In genomic region chr4:67545996-67546356, GRCh38 we compare ENCODE assay signal across 8 cellular contexts. TPM values are rescaled to one million over a fixed set of nuclear protein-coding genes. Genes with fewer than 3 reads are reported as not detected.
DNase-seq lines count a peak whose midpoint lies in the region; ATAC-seq and TF ChIP-seq lines count a peak whose summit lies in the region.

No MANE protein-coding gene starts in this region.

- H3K9me3 ChIP-seq in RWPE2 (ENCODE audit: severe bottlenecking) = no peaks in the 10 kb centered on the region

- H3K27ac ChIP-seq in RWPE2 (ENCODE audit: poor library complexity, severe bottlenecking) = peak overlapping the region; percentile 65

- DNase-seq in T-helper 1 cell (no peak), RWPE2 (ENCODE audit: low spot score) (no peak), fibroblast of villous mesenchyme (ENCODE audit: low read depth) (no peak), cerebellar nuclear complex (lab: John Stamatoyannopoulos, UW) (no peak)
- no peak for DNase-seq in stimulated activated naive CD8-positive, alpha-beta T cell treated with anti-CD3 and anti-CD28 coated beads, Interleukin-15, amount 100 ng/mL, for 72 hours

- H3K27ac Mint-ChIP-seq in T-helper 1 cell treated with Interleukin-12 subunit alpha and Interleukin-12 subunit beta and Interleukin-4 antibody, amounts not matched to agents 30 μg/mL and 1 μg/mL, for 36 hours = peak overlapping the region; percentile 99
- H3K27ac Mint-ChIP-seq in stimulated activated naive CD8-positive, alpha-beta T cell treated with anti-CD3 and anti-CD28 coated beads, Interleukin-15, amount 100 ng/mL, for 72 hours = peak overlapping the region in 1 of 2 donors; percentile 99

- peaks cover 16% of the 10 kb centered on the region for H3K4me1 ChIP-seq in RWPE2 (ENCODE audit: insufficient read depth, poor library complexity, severe bottlenecking)

- no peak for ATAC-seq in RWPE2 (ENCODE audit: low read depth)
- ATAC-seq in stimulated activated naive CD8-positive, alpha-beta T cell treated with anti-CD3 and anti-CD28 coated beads, Interleukin-15, amount 100 ng/mL, for 72 hours = no peak
- ATAC-seq in GM21526 (IDR thresholded peaks at IDR 0.05; ENCODE audit: low FRiP score, unreplicated experiment) = no peak
- no peak for ATAC-seq in GM19023 (IDR thresholded peaks at IDR 0.05; ENCODE audit: unreplicated experiment)

- H3K36me3 ChIP-seq in RWPE2 (ENCODE audit: low read depth) = peaks cover 26% of the 10 kb centered on the region

- H3K36me3 Mint-ChIP-seq in T-helper 1 cell treated with Interleukin-12 subunit alpha and Interleukin-12 subunit beta and Interleukin-4 antibody, amounts not matched to agents 30 μg/mL and 1 μg/mL, for 36 hours (ENCODE audit: low read depth) = peaks cover 26% of the 10 kb centered on the region

- TF ChIP-seq CTCF in RWPE2 (IDR thresholded peaks at IDR 0.05; ENCODE audit: poor library complexity, severe bottlenecking) (no peak), fibroblast of villous mesenchyme (IDR thresholded peaks at IDR 0.05; ENCODE audit: insufficient read depth, low read depth, low read length) (no peak)

- peak overlapping the region; percentile 87 for H3K4me3 ChIP-seq in RWPE2 (ENCODE audit: severe bottlenecking)
- H3K4me3 ChIP-seq in fibroblast of villous mesenchyme (ENCODE audit: low read depth, low read length) = peak overlapping the region; percentile 83

- H3K4me3 Mint-ChIP-seq in T-helper 1 cell treated with Interleukin-12 subunit alpha and Interleukin-12 subunit beta and Interleukin-4 antibody, amounts not matched to agents 30 μg/mL and 1 μg/mL, for 36 hours = peak overlapping the region; percentile 99
- H3K4me3 Mint-ChIP-seq in stimulated activated naive CD8-positive, alpha-beta T cell treated with anti-CD3 and anti-CD28 coated beads, Interleukin-15, amount 100 ng/mL, for 72 hours = peak overlapping the region; percentile 99

- no peaks in the 10 kb centered on the region for H3K27me3 ChIP-seq in RWPE2 (ENCODE audit: insufficient read depth, poor library complexity, severe bottlenecking)

- no peaks in the 10 kb centered on the region for H3K27me3 Mint-ChIP-seq in T-helper 1 cell treated with Interleukin-12 subunit alpha and Interleukin-12 subunit beta and Interleukin-4 antibody, amounts not matched to agents 30 μg/mL and 1 μg/mL, for 36 hours (ENCODE audit: low read depth)
- H3K27me3 Mint-ChIP-seq in stimulated activated naive CD8-positive, alpha-beta T cell treated with anti-CD3 and anti-CD28 coated beads, Interleukin-15, amount 100 ng/mL, for 72 hours = no peaks in the 10 kb centered on the region

- H3K9me3 Mint-ChIP-seq in T-helper 1 cell treated with Interleukin-12 subunit alpha and Interleukin-12 subunit beta and Interleukin-4 antibody, amounts not matched to agents 30 μg/mL and 1 μg/mL, for 36 hours = no peaks in the 10 kb centered on the region
- H3K9me3 Mint-ChIP-seq in stimulated activated naive CD8-positive, alpha-beta T cell treated with anti-CD3 and anti-CD28 coated beads, Interleukin-15, amount 100 ng/mL, for 72 hours = no peaks in the 10 kb centered on the region

- peaks cover 34% of the 10 kb centered on the region for H3K4me1 Mint-ChIP-seq in T-helper 1 cell treated with Interleukin-12 subunit alpha and Interleukin-12 subunit beta and Interleukin-4 antibody, amounts not matched to agents 30 μg/mL and 1 μg/mL, for 36 hours (ENCODE audit: low read depth)
- peaks cover 36% of the 10 kb centered on the region for H3K4me1 Mint-ChIP-seq in stimulated activated naive CD8-positive, alpha-beta T cell treated with anti-CD3 and anti-CD28 coated beads, Interleukin-15, amount 100 ng/mL, for 72 hours

RNA-seq across cellular contexts. Expression of gene CENPC, which starts 0.7 kb away (rescaled TPM):
- 17.4 and 18.1 TPM in 2 replicates for total RNA-seq in fibroblast of villous mesenchyme

RNA-seq across cellular contexts. Expression of gene STAP1, which starts 12.6 kb away (rescaled TPM):
- total RNA-seq in fibroblast of villous mesenchyme = not detected in 2 replicates
